8 cellular contexts compared by ENCODE assay signal in the genomic region with DNA sequence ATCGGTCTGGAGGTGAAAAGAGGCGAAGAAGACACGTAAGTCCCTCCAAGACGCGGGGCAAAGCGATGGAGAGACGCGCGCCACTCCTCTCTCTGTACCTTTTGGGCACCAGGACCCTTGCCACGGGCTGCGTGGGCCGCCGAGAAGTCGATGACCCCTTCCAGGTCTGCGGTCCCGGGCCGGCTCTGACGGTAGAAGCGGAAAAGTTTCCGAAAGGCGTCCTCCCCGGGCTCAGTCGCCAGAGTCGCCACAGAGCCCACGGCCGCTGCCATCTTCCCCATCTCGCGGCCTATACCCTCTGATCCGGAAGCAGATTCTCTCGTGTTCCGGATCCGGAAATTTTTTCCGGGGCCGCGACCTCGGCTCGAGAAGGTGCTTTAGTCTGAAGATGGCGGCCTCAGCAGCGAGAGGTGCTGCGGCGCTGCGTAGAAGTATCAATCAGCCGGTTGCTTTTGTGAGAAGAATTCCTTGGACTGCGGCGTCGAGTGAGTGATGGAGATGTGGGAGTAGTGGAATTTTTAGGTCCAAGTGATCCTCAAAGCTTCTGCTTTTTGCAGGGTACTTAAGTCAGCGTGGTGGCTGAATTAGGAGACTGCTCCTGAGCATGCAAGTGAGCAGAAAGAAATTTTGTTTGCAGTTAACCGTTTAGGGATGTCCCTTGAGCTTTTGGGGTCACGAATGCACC. TPM values are rescaled to one million over a fixed set of nuclear protein-coding genes. Genes with fewer than 3 reads are reported as not detected.
DNase-seq lines count a peak whose midpoint lies in the region; ATAC-seq, FAIRE-seq and TF ChIP-seq lines count a peak whose summit lies in the region.

TSS of gene ALKBH1 (minus strand) at position 300 of the 685 bp plus-strand sequence. CDS start at position 281, 19 bp downstream.
TSS of gene SLIRP (plus strand) at position 380 of the 685 bp plus-strand sequence. CDS start at position 389, 9 bp downstream.

- peaks cover 28% of the 10 kb centered on the region for H3K4me1 ChIP-seq in HepG2 (ENCODE audit: insufficient read depth, low read length)

- ATAC-seq in GM19351 (IDR thresholded peaks at IDR 0.05; ENCODE audit: unreplicated experiment) (peak; percentile 98), HG03520 (IDR thresholded peaks at IDR 0.05; ENCODE audit: unreplicated experiment) (peak; percentile 93), HepG2 (peak; percentile 97)

- peaks cover 70% of the 10 kb centered on the region for H3K79me2 ChIP-seq in HepG2 (ENCODE audit: insufficient read depth, low read length)

- peak within 1 kb of the TSS; percentile 87 for H3K9ac ChIP-seq in HepG2 (ENCODE audit: insufficient read depth, low read depth, low read length)

- TF ChIP-seq CTCF in C4-2B (conservative IDR thresholded peaks at IDR 0.05) (0 out of 2 replicates have a peak, but pooled peaks have one; percentile 3), HepG2 (CRISPR knock-in tag; IDR thresholded peaks at IDR 0.05) (peak; percentile 14; the same call in 1 of the 2 replicates)

- peak; percentile 91 to 93 for TF ChIP-seq POLR2A in HepG2 (IDR thresholded peaks at IDR 0.05; ENCODE audit: insufficient read depth in 1 of 2, low read depth in 2 of 2, low read length in 2 of 2)

- H3K9me3 ChIP-seq in HepG2 (ENCODE audit: low read length), result no peaks in the 10 kb centered on the region

- intact Hi-C loops in HepG2 (cut with micrococcal nuclease; ENCODE audit: unreplicated experiment), result loop anchor here (1.0 to 2.0 kb wide), 3 partner anchors 53 to 109 kb away; partner anchors contain the start of gene SNW1

- CTCF ChIA-PET in HepG2 (lab: Yijun Ruan, JAX; ENCODE audit: low intra/inter-chr PET ratio, low total read pairs), result interaction anchor here (1.2 kb wide), 1 partner anchor 53 kb away, joined by 4 read pairs; no protein-coding TSS in a partner anchor

- no peaks in the 10 kb centered on the region; a peak in 1 of 5 replicates for H3K27me3 ChIP-seq in HepG2 (ENCODE audit: control insufficient read depth in 1 of 2, insufficient read depth in 2 of 2, low read length in 2 of 2)

- H2AFZ ChIP-seq in HepG2 (ENCODE audit: low read length), result peak within 1 kb of the TSS; percentile 7

- in situ Hi-C loops in HepG2 (cut with HindIII; ENCODE audit: extremely low pct_ligation_motif_present, low pct_unique_long_range_greater_than_20kb), result loop anchor here (5.0 kb wide), 1 partner anchor 51 kb away; no protein-coding TSS in a partner anchor

- no TSS peak for BruUV-seq in HepG2 (replicated peaks; lab: Mats Ljungman, UMichigan)

- TF ChIP-seq RAD21 in HepG2 (CRISPR knock-in tag; IDR thresholded peaks at IDR 0.05), result no peak

- FAIRE-seq in HepG2 (lab: Jason Lieb, UNC), result peak; percentile 67

- DNase-seq in NCI-H526 treated with DMSO at 0.1 percent for 48 hours (lab: John Stamatoyannopoulos, UW) (peak; percentile 66), dermis microvascular lymphatic vessel endothelial cell (ENCODE audit: low read depth in 2 of 2) (peak; percentile 58 to 82), HepG2 (ENCODE audit: low spot score) (peak; percentile 81)
- DNase-seq in activated CD4-positive, alpha-beta T cell treated with anti-CD3 and anti-CD28 coated beads, Interleukin-2, amount 50 U/mL, for 1 hour, result peak; percentile 84
- DNase-seq in stimulated activated CD4-positive, alpha-beta T cell treated with anti-CD3 and anti-CD28 coated beads, Interleukin-4, amount 100 ng/mL, for 1 hour, result peak; percentile 84

- 1% methylated on average over 20 of the region's 49 CpGs for WGBS in HepG2 (ENCODE audit: low lambda C conversion rate)

- TF ChIP-seq EP300 in HepG2 (IDR thresholded peaks at IDR 0.05; ENCODE audit: low read depth in 2 of 2, low read length in 2 of 2) (no peak), HepG2 (CRISPR knock-in tag; IDR thresholded peaks at IDR 0.05; ENCODE audit: borderline replicate concordance) (no peak)

- peaks cover 13 to 32% of the 10 kb centered on the region in 2 experiments; a peak in 4 of 5 replicates for H3K36me3 ChIP-seq in HepG2 (replicated peaks in 1 of 2; ENCODE audit: control insufficient read depth in 1 of 2, insufficient read depth in 2 of 2, low read length in 2 of 2)

- peaks cover 18% of the 10 kb centered on the region; the same call in 1 of the 2 replicates for H4K20me1 ChIP-seq in HepG2 (ENCODE audit: insufficient read depth, low read length)

- peak within 1 kb of the TSS; percentile 92 to 97 (median 92) for H3K4me3 ChIP-seq in HepG2 (replicated peaks in 1 of 3; ENCODE audit: insufficient read depth in 1 of 3, low read depth in 2 of 3, low read length in 3 of 3)

- H3K4me2 ChIP-seq in HepG2 (ENCODE audit: low read depth, low read length), result peak within 1 kb of the TSS; percentile 86

- POLR2A ChIA-PET in HepG2 (lab: Yijun Ruan, JAX), result interaction anchor here (1.3 kb wide), 1 partner anchor 11 kb away, joined by 3 read pairs; no protein-coding TSS in a partner anchor

- H3K27ac ChIP-seq in C4-2B, result peak within 1 kb of the TSS; percentile 84
- peak within 1 kb of the TSS; percentile 69 for H3K27ac ChIP-seq in HepG2 (ENCODE audit: extremely low read length, insufficient read depth, low read length)

TF ChIP-seq in HepG2, 621 proteins besides CTCF, POLR2A, EP300 and RAD21 (continues in another document):
- TF ChIP-seq RELA (CRISPR knock-in tag; IDR thresholded peaks at IDR 0.05), result no peak
- no peak for TF ChIP-seq ZNF577 (CRISPR knock-in tag; IDR thresholded peaks at IDR 0.05; ENCODE audit: borderline replicate concordance, low read depth)
- TF ChIP-seq HNF4A (CRISPR knock-in tag; IDR thresholded peaks at IDR 0.05), result peak; percentile 36
- peak; percentile 64 for TF ChIP-seq MXD3 (CRISPR knock-in tag; IDR thresholded peaks at IDR 0.05)
- TF ChIP-seq SALL1 (CRISPR knock-in tag; IDR thresholded peaks at IDR 0.05), result 0 out of 2 replicates have a peak, but pooled peaks have one; percentile 64
- no peak for TF ChIP-seq RFXANK (CRISPR knock-in tag; IDR thresholded peaks at IDR 0.05)

RNA-seq across cellular contexts. Expression of gene ALKBH1, which starts in this region (rescaled TPM):
- total RNA-seq in dermis microvascular lymphatic vessel endothelial cell (6.9 and 9.0 TPM in 2 replicates), HepG2 (2016; rRNA removed; fragmentation: Illumina TruSeq; extraction: Trizol) (14.3 and 14.5 TPM in 2 replicates)
- total RNA-seq in HepG2 (2016; cell fraction: cytosol; rRNA removed; fragmentation: Illumina TruSeq; extraction: Trizol; ENCODE audit: low read depth), result 3.9 and 4.2 TPM in 2 replicates
- 12.6 and 16.1 TPM in 2 replicates for total RNA-seq in HepG2 (2016; cell fraction: insoluble cytoplasmic fraction; rRNA removed; fragmentation: Illumina TruSeq; extraction: Trizol)
- 6.2 and 7.1 TPM in 2 replicates for total RNA-seq in HepG2 (2016; cell fraction: membrane; rRNA removed; fragmentation: Illumina TruSeq; extraction: Trizol)
- total RNA-seq in HepG2 (2016; cell fraction: nucleus; rRNA removed; fragmentation: Illumina TruSeq; extraction: Trizol), result 6.4 and 6.5 TPM in 2 replicates
- 11.1 and 12.5 TPM in 2 replicates for polyA plus RNA-seq in HepG2 (2011; rRNA removed)
- 8.6 and 10.6 TPM in 2 replicates for polyA plus RNA-seq in HepG2 (2011; cell fraction: cytosol; rRNA removed)
- polyA plus RNA-seq in HepG2 (2011; cell fraction: nucleus; rRNA removed), result 6.2 and 6.7 TPM in 2 replicates
- polyA plus RNA-seq in HepG2 (2012), result 6.9 and 7.3 TPM in 2 replicates
- 1.6 and 2.1 TPM in 2 replicates for polyA plus RNA-seq in HepG2 (2016; cell fraction: cytosol; fragmentation: Illumina TruSeq; extraction: Trizol; ENCODE audit: low read depth)
- 17.8 and 17.9 TPM in 2 replicates for polyA plus RNA-seq in HepG2 (2016; cell fraction: insoluble cytoplasmic fraction; fragmentation: Illumina TruSeq; extraction: Trizol; ENCODE audit: low read depth)
- polyA plus RNA-seq in HepG2 (2016; cell fraction: membrane; fragmentation: Illumina TruSeq; extraction: Trizol; ENCODE audit: low read depth), result 2.7 and 3.2 TPM in 2 replicates
- 11.7 and 12.0 TPM in 2 replicates for polyA plus RNA-seq in HepG2 (2016; cell fraction: nucleus; fragmentation: Illumina TruSeq; extraction: Trizol; ENCODE audit: insufficient read depth, low read depth)
- 12.8 and 19.7 TPM in 2 replicates for polyA minus RNA-seq in HepG2 (2011; rRNA and poly(A)+ RNA removed; ENCODE audit: low replicate concordance)
- 7.4 and 7.7 TPM in 2 replicates for polyA minus RNA-seq in HepG2 (2011; cell fraction: cytosol; rRNA and poly(A)+ RNA removed)
- polyA minus RNA-seq in HepG2 (2011; cell fraction: nucleus; rRNA and poly(A)+ RNA removed), result 7.6 and 11.6 TPM in 2 replicates

RNA-seq across cellular contexts. Expression of gene SLIRP, which starts in this region (rescaled TPM):
- total RNA-seq in dermis microvascular lymphatic vessel endothelial cell, result 80.4 and 161 TPM in 2 replicates
- total RNA-seq in HepG2 (2016; rRNA removed; fragmentation: Illumina TruSeq; extraction: Trizol), result 548 and 656 TPM in 2 replicates
- total RNA-seq in HepG2 (2016; cell fraction: cytosol; rRNA removed; fragmentation: Illumina TruSeq; extraction: Trizol; ENCODE audit: low read depth), result 191 and 199 TPM in 2 replicates
- total RNA-seq in HepG2 (2016; cell fraction: insoluble cytoplasmic fraction; rRNA removed; fragmentation: Illumina TruSeq; extraction: Trizol), result 524 and 730 TPM in 2 replicates
- total RNA-seq in HepG2 (2016; cell fraction: membrane; rRNA removed; fragmentation: Illumina TruSeq; extraction: Trizol), result 218 and 228 TPM in 2 replicates
- total RNA-seq in HepG2 (2016; cell fraction: nucleus; rRNA removed; fragmentation: Illumina TruSeq; extraction: Trizol), result 193 and 196 TPM in 2 replicates
- 210 and 281 TPM in 2 replicates for polyA plus RNA-seq in HepG2 (2011; rRNA removed)
- polyA plus RNA-seq in HepG2 (2011; cell fraction: cytosol; rRNA removed), result 140 and 189 TPM in 2 replicates
- 37.4 and 61.1 TPM in 2 replicates for polyA plus RNA-seq in HepG2 (2011; cell fraction: nucleus; rRNA removed)
- polyA plus RNA-seq in HepG2 (2012), result 209 and 256 TPM in 2 replicates
- 146 and 163 TPM in 2 replicates for polyA plus RNA-seq in HepG2 (2016; cell fraction: cytosol; fragmentation: Illumina TruSeq; extraction: Trizol; ENCODE audit: low read depth)
- polyA plus RNA-seq in HepG2 (2016; cell fraction: insoluble cytoplasmic fraction; fragmentation: Illumina TruSeq; extraction: Trizol; ENCODE audit: low read depth), result 446 and 490 TPM in 2 replicates
- polyA plus RNA-seq in HepG2 (2016; cell fraction: membrane; fragmentation: Illumina TruSeq; extraction: Trizol; ENCODE audit: low read depth), result 133 and 135 TPM in 2 replicates
- polyA plus RNA-seq in HepG2 (2016; cell fraction: nucleus; fragmentation: Illumina TruSeq; extraction: Trizol; ENCODE audit: insufficient read depth, low read depth), result 217 TPM in 2 replicates
- 34.7 and 77.7 TPM in 2 replicates for polyA minus RNA-seq in HepG2 (2011; rRNA and poly(A)+ RNA removed; ENCODE audit: low replicate concordance)
- 17.7 and 26.8 TPM in 2 replicates for polyA minus RNA-seq in HepG2 (2011; cell fraction: cytosol; rRNA and poly(A)+ RNA removed)
- 27.0 and 27.2 TPM in 2 replicates for polyA minus RNA-seq in HepG2 (2011; cell fraction: nucleus; rRNA and poly(A)+ RNA removed)

Comparison
In these comparisons a context has a peak if more than half of its experiments do, and no peak if none do; other contexts are left out.
1. Peak in every context shown above with its lines: DNase-seq, ATAC-seq, H3K4me3 ChIP-seq and H3K27ac ChIP-seq.